22 cellular contexts compared by ENCODE assay signal in genomic region chr2:105224444-105224843, GRCh38. TPM values are rescaled to one million over a fixed set of nuclear protein-coding genes. Genes with fewer than 3 reads are reported as not detected.
A peak's percentile ranks its signal among the peaks of the same experiment; 100 is the strongest.
DNase-seq lines count a peak whose midpoint lies in the region; ATAC-seq, FAIRE-seq and TF ChIP-seq lines count a peak whose summit lies in the region.
"Had no signal": no experiment of that assay in that cellular context is flagged by ENCODE, and none has a peak within 500 bp of the region (broad histone marks: within the 10 kb centered on the region; RNA-seq: fewer than 3 reads in every experiment).

No MANE protein-coding gene starts in this region.

- no peak overlapping the region for H2AFZ ChIP-seq in H9 (ENCODE audit: low read length)
- H2AFZ ChIP-seq in H1 (ENCODE audit: low read length) = no peak overlapping the region
- H2AFZ ChIP-seq in neural progenitor cell (replicated peaks) = peak overlapping the region; percentile 84

- H2BK20ac ChIP-seq in H9 (ENCODE audit: low read depth, low read length, poor library complexity, severe bottlenecking) = no peak overlapping the region
- no peak overlapping the region for H2BK20ac ChIP-seq in H1 (ENCODE audit: low read length)

- no peak overlapping the region for H4K5ac ChIP-seq in H9 (ENCODE audit: insufficient read length, low read depth, low read length)
- no peak overlapping the region for H4K5ac ChIP-seq in H1 (ENCODE audit: insufficient read length, low read depth, low read length)

- no peak overlapping the region for H2BK120ac ChIP-seq in H9 (ENCODE audit: low read depth, low read length, poor library complexity, severe bottlenecking)
- H2BK120ac ChIP-seq in H1 (replicated peaks; ENCODE audit: low read depth, low read length) = no peak overlapping the region

- H3K18ac ChIP-seq in H9 (ENCODE audit: insufficient read length, low read depth, low read length) = no peak overlapping the region
- H3K18ac ChIP-seq in H1 (ENCODE audit: extremely low read depth, low read length) = 0 out of 2 replicates have a peak overlapping the region, but pooled peaks have one; percentile 22

- H3K9me3 Mint-ChIP-seq in H9 (no peaks in the 10 kb centered on the region), neural progenitor cell (no peaks in the 10 kb centered on the region)
- H3K9me3 Mint-ChIP-seq: CD4-positive, alpha-beta T cell; HFFc6 had no signal

- H2BK5ac ChIP-seq in H9 (ENCODE audit: insufficient read length, low read length) (no peak overlapping the region), H1 (ENCODE audit: low read depth, low read length) (no peak overlapping the region)

- no peak overlapping the region for H3K23ac ChIP-seq in H9 (ENCODE audit: insufficient read length, low read depth, low read length)
- no peak overlapping the region for H3K23ac ChIP-seq in H1 (ENCODE audit: insufficient read length)

- WGBS in H9 (ENCODE audit: extremely low coverage, insufficient read length, low lambda C conversion rate) = no CpG with 5 or more reads among the region's 9 CpGs
- WGBS in H1 (ENCODE audit: extremely low coverage in 1 of 2, insufficient coverage in 1 of 2, insufficient read length in 1 of 2, insufficient replicate concordance in 2 of 2, low coverage in 1 of 2, low lambda C conversion rate in 2 of 2, missing lambda C conversion rate in 1 of 2), 2 experiments = 81% methylated on average over 9 of the region's 9 CpGs; no CpG with 5 or more reads in 1 of the 2 experiments

- POLR2A ChIA-PET in H1 (lab: Charles Lee; ENCODE audit: partially characterized antibody) = interaction anchor here (0.7 to 1.1 kb wide), 3 partner anchors 9 to 16 kb away, joined by 3 read pairs; no protein-coding TSS in a partner anchor

- H3K4me3 ChIP-seq in H1 (ENCODE audit: extremely low read depth in 1 of 4, insufficient read depth in 2 of 4, low read depth in 3 of 4, low read length in 4 of 4) (no peak overlapping the region), neural progenitor cell (no peak overlapping the region)
- H3K4me3 ChIP-seq: A549, K562 had no signal

- H3K9ac ChIP-seq in H9 (ENCODE audit: extremely low read depth, insufficient read length, low read length) = no peak overlapping the region
- H3K9ac ChIP-seq in H1 (replicated peaks in 1 of 4; ENCODE audit: extremely low read depth in 1 of 4, low read depth in 3 of 4, low read length in 3 of 4) = no peak overlapping the region; a peak in 1 of 7 replicates
- no peak overlapping the region for H3K9ac ChIP-seq in neural progenitor cell

- H3K23me2 ChIP-seq in H9 (ENCODE audit: insufficient read length, low read depth, low read length, poor library complexity, severe bottlenecking) (no peaks in the 10 kb centered on the region), H1 (ENCODE audit: low read depth, low read length) (no peaks in the 10 kb centered on the region)

- H3K4ac ChIP-seq in H9 (ENCODE audit: low read depth, low read length) (no peak overlapping the region), H1 (replicated peaks; ENCODE audit: insufficient read length, low read depth, low read length) (no peak overlapping the region)

- H2BK15ac ChIP-seq in H9 (ENCODE audit: low read depth, low read length) = no peak overlapping the region
- H2BK15ac ChIP-seq in H1 (ENCODE audit: low read length) = no peak overlapping the region

- H3K4me3 Mint-ChIP-seq in H9 (no peak overlapping the region), neural progenitor cell (peak overlapping the region; percentile 15)
- H3K4me3 Mint-ChIP-seq: CD4-positive, alpha-beta T cell; HFFc6 had no signal

- no peaks in the 10 kb centered on the region for H3F3A ChIP-seq in neural progenitor cell (ENCODE audit: low read depth)

- CTCF ChIA-PET in H1 (lab: Charles Lee; ENCODE audit: partially characterized antibody) = interaction anchor here (1.0 to 7.2 kb wide), 6 partner anchors 11 to 110 kb away, joined by 3 to 44 read pairs (median 6); no protein-coding TSS in a partner anchor

- H3K14ac ChIP-seq in H9 (ENCODE audit: insufficient read depth, low read length) = no peak overlapping the region
- H3K14ac ChIP-seq in H1 (ENCODE audit: insufficient read length) = no peak overlapping the region

- no peak for TF ChIP-seq CTCF in H9 (conservative IDR thresholded peaks at IDR 0.05)
- no peak for TF ChIP-seq CTCF in H1 (IDR thresholded peaks at IDR 0.05; ENCODE audit: control extremely low read depth in 1 of 3, insufficient read depth in 1 of 3, low read depth in 1 of 3, low read length in 3 of 3)
- TF ChIP-seq CTCF in neural progenitor cell (IDR thresholded peaks at IDR 0.05) = no peak

- H4K20me1 ChIP-seq in H9 (ENCODE audit: control insufficient read depth, insufficient read depth, insufficient read length) = no peaks in the 10 kb centered on the region
- no peaks in the 10 kb centered on the region for H4K20me1 ChIP-seq in H1 (replicated peaks in 1 of 2; ENCODE audit: control insufficient read depth in 1 of 2, insufficient read depth in 2 of 2, low read length in 2 of 2)
- H4K20me1 ChIP-seq in neural progenitor cell (ENCODE audit: low read depth) = no peaks in the 10 kb centered on the region

- H3K4me1 Mint-ChIP-seq in H9 = peaks cover 14 to 19% of the 10 kb centered on the region in 2 experiments
- H3K4me1 Mint-ChIP-seq in neural progenitor cell = peaks cover 22% of the 10 kb centered on the region

- no peak overlapping the region for H3K4me2 ChIP-seq in H9 (ENCODE audit: insufficient read depth, insufficient read length, low read length)
- H3K4me2 ChIP-seq in H1 (ENCODE audit: insufficient read depth in 1 of 2, low read depth in 2 of 2, low read length in 2 of 2) = no peak overlapping the region; a peak in 1 of 4 replicates
- peak overlapping the region; percentile 33 for H3K4me2 ChIP-seq in neural progenitor cell
- H3K4me2 ChIP-seq: A549 had no signal

- H3K27ac Mint-ChIP-seq in H9 (peak overlapping the region in 1 of 3 experiments; percentile 71; a peak in 1 of 7 replicates), neural progenitor cell (peak overlapping the region; percentile 69)
- H3K27ac Mint-ChIP-seq: CD4-positive, alpha-beta T cell; HFFc6 had no signal

- H3K56ac ChIP-seq in H9 (ENCODE audit: insufficient read length, low read depth, low read length) (no peak overlapping the region), H1 (replicated peaks; ENCODE audit: insufficient read length, low read depth, low read length) (no peak overlapping the region)

- H4K91ac ChIP-seq in H9 (ENCODE audit: insufficient read length, low read depth, low read length) (no peak overlapping the region), H1 (replicated peaks; ENCODE audit: insufficient read length, low read length) (no peak overlapping the region)

- H3K4me1 ChIP-seq in H9 (ENCODE audit: insufficient read depth, low read length) (no peaks in the 10 kb centered on the region), H1 (replicated peaks in 1 of 4; ENCODE audit: control insufficient read depth in 3 of 4, insufficient read depth in 4 of 4, low read length in 3 of 4) (peaks cover 0 to 5% (median 2%) of the 10 kb centered on the region in 4 experiments; a peak in 4 of 7 replicates), neural progenitor cell (peaks cover 17% of the 10 kb centered on the region)
- H3K4me1 ChIP-seq: A549, Caco-2 had no signal

- H3K27ac ChIP-seq in H9 (ENCODE audit: insufficient read length, low read depth, low read length) (no peak overlapping the region), H1 (ENCODE audit: low read depth, low read length) (no peak overlapping the region), neural progenitor cell (no peak overlapping the region)
- H3K27ac ChIP-seq: A549, C4-2B had no signal

- DNase-seq in H9 = peak; percentile 36
- DNase-seq in H1 (ENCODE audit: low read depth in 1 of 2, low spot score in 2 of 2) = no peak
- DNase-seq in neural progenitor cell (ENCODE audit: low spot score) = peak; percentile 8
- DNase-seq in inferior parietal cortex (ENCODE audit: extremely low spot score) = no peak
- no peak for DNase-seq in activated T-cell treated with anti-CD3 and anti-CD28 coated beads, Interleukin-2, amount 50 U/mL, for 48 hours
- DNase-seq in NCI-H1436 treated with DMSO at 0.1 percent for 48 hours (lab: John Stamatoyannopoulos, UW) = no peak
- DNase-seq: AML-193; Caco-2; CD4-positive, alpha-beta T cell; HFFc6; IMR-90 had no signal

- no peak overlapping the region for H2BK12ac ChIP-seq in H9 (ENCODE audit: insufficient read length, low read depth, low read length)
- no peak overlapping the region for H2BK12ac ChIP-seq in H1 (ENCODE audit: low read depth, low read length)

- H3K27me3 ChIP-seq in H9 (ENCODE audit: insufficient read depth, low read length) (no peaks in the 10 kb centered on the region), H1 (replicated peaks in 1 of 4; ENCODE audit: control insufficient read depth in 3 of 4, extremely low read depth in 1 of 4, insufficient read depth in 3 of 4, low read length in 3 of 4) (no peaks in the 10 kb centered on the region), neural progenitor cell (no peaks in the 10 kb centered on the region)

- TF ChIP-seq POLR2A in H1 (IDR thresholded peaks at IDR 0.05; ENCODE audit: control extremely low read depth in 1 of 2, low read depth in 2 of 2, low read length in 2 of 2) = no peak
- TF ChIP-seq POLR2A in GM18505 (IDR thresholded peaks at IDR 0.05; ENCODE audit: borderline replicate concordance, extremely low read depth, insufficient read depth, insufficient read length) = no peak

- H3K9me3 ChIP-seq in H9 (ENCODE audit: control insufficient read depth, low read depth, low read length) (no peaks in the 10 kb centered on the region), H1 (ENCODE audit: insufficient read depth in 2 of 2, low read depth in 1 of 2, low read length in 1 of 2) (no peaks in the 10 kb centered on the region), neural progenitor cell (ENCODE audit: low read depth) (no peaks in the 10 kb centered on the region)
- H3K9me3 ChIP-seq: A549, Caco-2 had no signal

- no peaks in the 10 kb centered on the region for H3K79me2 ChIP-seq in H9 (ENCODE audit: insufficient read depth, low read length)
- H3K79me2 ChIP-seq in H1 (ENCODE audit: control insufficient read depth in 1 of 2, insufficient read depth in 2 of 2, low read length in 2 of 2) = no peaks in the 10 kb centered on the region
- no peaks in the 10 kb centered on the region for H3K79me2 ChIP-seq in neural progenitor cell (ENCODE audit: low read depth)

- H4K8ac ChIP-seq in H9 (replicated peaks; ENCODE audit: insufficient read length, low read depth, low read length) = no peak overlapping the region
- H4K8ac ChIP-seq in H1 (ENCODE audit: extremely low read depth, insufficient read depth, low read length) = no peak overlapping the region

- no peaks in the 10 kb centered on the region for H3K36me3 Mint-ChIP-seq in H9 (ENCODE audit: insufficient read depth in 1 of 3, low read depth in 3 of 3)
- H3K36me3 Mint-ChIP-seq in neural progenitor cell = no peaks in the 10 kb centered on the region

- no peak for ATAC-seq in GM18505 (IDR thresholded peaks at IDR 0.05; ENCODE audit: unreplicated experiment)
- ATAC-seq: A549, HCT116, K562 had no signal

- no peak for TF ChIP-seq RAD21 in H1 (IDR thresholded peaks at IDR 0.05 in 1 of 2, conservative IDR thresholded peaks at IDR 0.05 in 1 of 2; ENCODE audit: low read depth in 2 of 2, low read length in 2 of 2)

- H3K27me3 Mint-ChIP-seq in H9 (ENCODE audit: low read depth) (no peaks in the 10 kb centered on the region; the same call in none of the 2 replicates), neural progenitor cell (ENCODE audit: insufficient read depth, low read depth) (peaks cover 8% of the 10 kb centered on the region)

- TF ChIP-seq EP300 in H1 (IDR thresholded peaks at IDR 0.05; ENCODE audit: borderline replicate concordance in 1 of 2, low read depth in 2 of 2, low read length in 2 of 2) = no peak

- H3T11ph ChIP-seq in H9 (ENCODE audit: low read length) = no peak overlapping the region

- no peak overlapping the region for H2AK5ac ChIP-seq in H9 (ENCODE audit: insufficient read length, low read length)
- H2AK5ac ChIP-seq in H1 (ENCODE audit: low read depth, low read length) = no peak overlapping the region

- H3K79me1 ChIP-seq in H9 (ENCODE audit: insufficient read depth, low read depth, low read length, poor library complexity, severe bottlenecking) (no peaks in the 10 kb centered on the region), H1 (ENCODE audit: low read depth, low read length) (no peaks in the 10 kb centered on the region)

- H3K36me3 ChIP-seq in H1 (ENCODE audit: control insufficient read depth in 2 of 4, insufficient read depth in 4 of 4, low read length in 3 of 4) (no peaks in the 10 kb centered on the region), neural progenitor cell (no peaks in the 10 kb centered on the region)

- no peak for FAIRE-seq in H1 (lab: Jason Lieb, UNC)
- FAIRE-seq: A549, D721Med, G401.6, GM12892, HTR-8/SVneo, K562 had no signal

RNA-seq across cellular contexts. Expression of gene GPR45, which starts 17.1 kb away (rescaled TPM):
- not detected in 2 replicates for total RNA-seq in H9 (2021)
- not detected in 2 replicates for total RNA-seq in H1 (2021; fragmentation: NEBNext Ultra II Directional; extraction: Animal tissue kit (Norgen Biotek cat#: 25700))
- 0.21 TPM in 1 of 2 replicates, not detected in the other for polyA plus RNA-seq in H1 (2011; rRNA removed)
- polyA plus RNA-seq in H1 (2011; cell fraction: cytosol; rRNA removed) = 0.13 TPM
- 0.09 TPM for polyA plus RNA-seq in H1 (2011; cell fraction: nucleus; rRNA removed)
- 0.19 TPM in 1 of 4 replicates, not detected in the others for polyA plus RNA-seq in H1 (2012, experiment 1 of 2)
- polyA plus RNA-seq in H1 (2012, experiment 2 of 2) = not detected
- 0.18 TPM for polyA plus RNA-seq in H1 (2013, experiment 1 of 2)
- polyA plus RNA-seq in H1 (2013, experiment 2 of 2) = 0.22 TPM
- polyA minus RNA-seq in H1 (2011; rRNA and poly(A)+ RNA removed) = not detected in 2 replicates
- polyA minus RNA-seq in H1 (2011; cell fraction: cytosol; rRNA and poly(A)+ RNA removed) = not detected
- polyA minus RNA-seq in H1 (2011; cell fraction: nucleus; rRNA and poly(A)+ RNA removed) = not detected
- not detected in 2 replicates for total RNA-seq in neural progenitor cell (ENCODE audit: low replicate concordance)
- total RNA-seq: Caco-2; CD4-positive, alpha-beta T cell; H4; HFFc6; IMR-90; K562 had no signal
- polyA plus RNA-seq: A549, BJ, IMR-90, K562 had no signal

Comparison
In these comparisons a context has a peak if more than half of its experiments do, and no peak if none do; other contexts are left out.
1. DNase-seq: peak in H9 (single experiment) and neural progenitor cell (single experiment); none in H1 (0 of 2), inferior parietal cortex (single experiment), activated T-cell treated with anti-CD3 and anti-CD28 coated beads, Interleukin-2, amount 50 U/mL, for 48 hours (0 of 2) and NCI-H1436 treated with DMSO at 0.1 percent for 48 hours (single experiment).